8 cellular contexts compared by ENCODE assay signal in genomic region chr11:123429851-123430735, GRCh38. TPM values are rescaled to one million over a fixed set of nuclear protein-coding genes. Genes with fewer than 3 reads are reported as not detected.
A peak's percentile ranks its signal among the peaks of the same experiment; 100 is the strongest.
DNase-seq lines count a peak whose midpoint lies in the region; ATAC-seq and TF ChIP-seq lines count a peak whose summit lies in the region.

Gene GRAMD1B, plus strand, starts transcription at chr11:123430269. Its CDS starts 524 bp downstream, at chr11:123430793.

- intact Hi-C loops in cardiac septum (cut with DNase I) (no loop called here), uterus (cut with DNase I; ENCODE audit: low total_unique reads) (no loop called here)

- no peaks in the 10 kb centered on the region for H3K36me3 ChIP-seq in rectal smooth muscle tissue (ENCODE audit: control insufficient read depth, insufficient read depth, low read length)
- no peaks in the 10 kb centered on the region for H3K36me3 ChIP-seq in uterus

- H3K27ac ChIP-seq in rectal smooth muscle tissue (ENCODE audit: low read depth, low read length) (no peak within 1 kb of the TSS), uterus (peak within 1 kb of the TSS in 1 of 2 donors; percentile 40)

- peak within 1 kb of the TSS; percentile 71 for H3K4me3 ChIP-seq in rectal smooth muscle tissue (ENCODE audit: low read length)
- H3K4me3 ChIP-seq in uterus: peak within 1 kb of the TSS; percentile 18 to 54

- no peak within 1 kb of the TSS for H3K9ac ChIP-seq in rectal smooth muscle tissue (ENCODE audit: low read length)

- H3K4me1 ChIP-seq in rectal smooth muscle tissue (ENCODE audit: control insufficient read depth, insufficient read depth, low read length): no peaks in the 10 kb centered on the region
- no peaks in the 10 kb centered on the region for H3K4me1 ChIP-seq in uterus

- peak; percentile 66 for DNase-seq in NCI-H82 (lab: John Stamatoyannopoulos, UW)
- DNase-seq in NCI-H82 treated with DMSO at 0.1 percent for 48 hours (lab: John Stamatoyannopoulos, UW; ENCODE audit: unreplicated experiment): no peak
- peak; percentile 47 for DNase-seq in RPMI8226
- peak; percentile 11 to 73 (median 43) for DNase-seq in activated naive CD4-positive, alpha-beta T cell (lab: John Stamatoyannopoulos, UW)
- DNase-seq in cardiac septum (ENCODE audit: low spot score): peak; percentile 81
- DNase-seq in uterus: peak; percentile 15 to 33

- TF ChIP-seq CTCF in uterus (IDR thresholded peaks at IDR 0.05): no peak

- peak; percentile 38 for ATAC-seq in HG03378 (IDR thresholded peaks at IDR 0.05; ENCODE audit: unreplicated experiment)

- H3K9me3 ChIP-seq in uterus: no peaks in the 10 kb centered on the region

- H3K27me3 ChIP-seq in rectal smooth muscle tissue (ENCODE audit: control insufficient read depth, insufficient read depth, low read length) (peaks cover 2% of the 10 kb centered on the region), uterus (no peaks in the 10 kb centered on the region)

- TF ChIP-seq POLR2A in uterus (IDR thresholded peaks at IDR 0.05): no peak

RNA-seq across cellular contexts. Expression of gene GRAMD1B, which starts in this region (rescaled TPM):
- total RNA-seq in cardiac septum: 15.3 TPM
- total RNA-seq in uterus: 1 to 10 TPM in 3 of 4 donors, under 1 TPM in 1; under 0.01 to 6.5 (median 3.7) TPM
